ENCODE assay signal across 35 cellular contexts in the genomic region with DNA sequence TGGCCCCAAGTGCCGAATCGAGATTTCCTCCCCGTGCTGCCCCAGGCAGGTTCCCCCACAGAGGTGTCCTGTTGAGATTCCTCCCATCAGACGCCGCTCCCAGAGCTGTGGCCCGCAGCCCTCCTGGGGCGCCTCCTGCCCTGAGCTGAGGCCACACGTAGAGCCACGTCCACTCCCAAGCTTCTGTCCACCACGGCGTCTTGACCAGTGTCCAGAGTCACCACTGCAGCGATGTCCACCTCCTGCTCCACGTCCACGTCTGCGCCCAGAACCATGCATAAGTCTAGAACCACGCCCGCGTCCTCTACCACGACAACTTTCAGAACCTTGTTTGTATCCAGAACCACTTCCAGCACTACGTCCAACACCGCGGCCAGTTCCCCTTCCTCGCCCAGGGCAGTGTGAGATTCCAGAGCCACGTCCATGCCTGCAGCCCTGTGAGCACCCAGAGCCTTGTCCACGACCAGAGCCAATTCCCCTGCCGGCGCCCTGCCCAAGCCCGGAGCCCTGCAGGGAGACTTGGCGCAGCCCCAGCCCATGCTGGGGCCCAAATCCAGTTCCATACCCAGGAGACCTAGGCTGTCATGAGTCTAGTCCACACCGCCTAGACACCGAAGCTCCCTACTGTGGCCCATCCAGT. TPM values are rescaled to one million over a fixed set of nuclear protein-coding genes. Genes with fewer than 3 reads are reported as not detected.
"Had no signal": no experiment of that assay in that cellular context is flagged by ENCODE, and none has a peak within 500 bp of the region (broad histone marks: within the 10 kb centered on the region; RNA-seq: fewer than 3 reads in every experiment).

No MANE protein-coding gene starts in this region.

- ATAC-seq: left colon; mucosa of descending colon; sciatic nerve; stimulated activated effector memory CD8-positive, alpha-beta T cell treated with anti-CD3 and anti-CD28 coated beads, Interleukin-12 subunit alpha, Interleukin-12 subunit beta, amount 100 ng/mL, for 72 hours had no signal

- H3K4me3 ChIP-seq: colonic mucosa, esophagus muscularis mucosa, heart right ventricle, lung, mucosa of descending colon, smooth muscle cell, stomach, thyroid gland had no signal

- H3K79me2 ChIP-seq: parathyroid adenoma had no signal

- H3K9ac ChIP-seq: parathyroid adenoma had no signal

- H3K27me3 ChIP-seq: colonic mucosa, esophagus muscularis mucosa, thyroid gland had no signal

- H3K4me1 ChIP-seq: colonic mucosa, esophagus muscularis mucosa, heart right ventricle, parathyroid adenoma, stomach, thyroid gland had no signal

- H3K4me2 ChIP-seq: smooth muscle cell had no signal

- H2AFZ ChIP-seq: parathyroid adenoma had no signal

- H3K9me3 ChIP-seq: colonic mucosa, esophagus muscularis mucosa, heart right ventricle, mucosa of descending colon, stomach, thyroid gland had no signal

- H3K36me3 ChIP-seq: colonic mucosa, esophagus muscularis mucosa, heart right ventricle, stomach, thyroid gland had no signal

- DNase-seq: colonic mucosa; dermis blood vessel endothelial cell; effector memory CD4-positive, alpha-beta T cell; foreskin melanocyte; glutamatergic neuron; heart right ventricle; hippocampal formation; kidney glomerular epithelial cell; left colon; mesenchymal stem cell; mucosa of descending colon; naive B cell; stimulated activated CD4-positive, alpha-beta T cell treated with anti-CD3 and anti-CD28 coated beads, Interleukin-12 subunit alpha, Interleukin-12 subunit beta, amount 100 ng/mL, for 4 hours; stimulated activated CD4-positive, alpha-beta T cell treated with anti-CD3 and anti-CD28 coated beads, Interleukin-2, amount 100 ng/mL, for 24 hours; stimulated activated CD4-positive, alpha-beta T cell treated with anti-CD3 and anti-CD28 coated beads, Interleukin-4, amount 100 ng/mL, for 24 hours; stimulated activated naive CD4-positive, alpha-beta T cell treated with Interleukin-2 at 50 U/mL for 16 hours; stomach; thyroid gland had no signal

- H3K27ac ChIP-seq: colonic mucosa, esophagus muscularis mucosa, heart right ventricle, parathyroid adenoma, stomach, thyroid gland had no signal

RNA-seq across cellular contexts. Expression of gene KPRP, which starts 2.8 kb away (rescaled TPM):
- total RNA-seq: chondrocyte; colonic mucosa; dermis blood vessel endothelial cell; endothelial cell of umbilical vein; epithelial cell of proximal tubule; esophagus muscularis mucosa; heart right ventricle; left colon; liver; lung; mesothelial cell of epicardium; mucosa of descending colon; natural killer cell treated with Interleukin-12 subunit alpha and Interleukin-12 subunit beta and Interleukin-15 and Interleukin-18, amount 100 ng/mL, for 72 hours; neural crest cell; osteoblast; progenitor cell of endocrine pancreas; sciatic nerve; smooth muscle cell; stomach; subcutaneous adipose tissue; temporal lobe; thyroid gland had no signal
- polyA plus RNA-seq: endothelial cell of umbilical vein, heart right ventricle, liver, lung, smooth muscle cell had no signal

RNA-seq across cellular contexts. Expression of gene LCE1F, which starts 14.3 kb away (rescaled TPM):
- total RNA-seq: chondrocyte; colonic mucosa; dermis blood vessel endothelial cell; endothelial cell of umbilical vein; epithelial cell of proximal tubule; esophagus muscularis mucosa; heart right ventricle; left colon; liver; lung; mesothelial cell of epicardium; mucosa of descending colon; natural killer cell treated with Interleukin-12 subunit alpha and Interleukin-12 subunit beta and Interleukin-15 and Interleukin-18, amount 100 ng/mL, for 72 hours; neural crest cell; osteoblast; progenitor cell of endocrine pancreas; sciatic nerve; smooth muscle cell; stomach; subcutaneous adipose tissue; temporal lobe; thyroid gland had no signal
- polyA plus RNA-seq: endothelial cell of umbilical vein, heart right ventricle, liver, lung, smooth muscle cell, stomach had no signal

RNA-seq across cellular contexts. Expression of gene LCE1E, which starts 25.4 kb away (rescaled TPM):
- total RNA-seq: chondrocyte; colonic mucosa; dermis blood vessel endothelial cell; endothelial cell of umbilical vein; epithelial cell of proximal tubule; esophagus muscularis mucosa; heart right ventricle; left colon; liver; lung; mesothelial cell of epicardium; mucosa of descending colon; natural killer cell treated with Interleukin-12 subunit alpha and Interleukin-12 subunit beta and Interleukin-15 and Interleukin-18, amount 100 ng/mL, for 72 hours; neural crest cell; osteoblast; progenitor cell of endocrine pancreas; sciatic nerve; smooth muscle cell; stomach; subcutaneous adipose tissue; temporal lobe; thyroid gland had no signal
- polyA plus RNA-seq: endothelial cell of umbilical vein, heart right ventricle, liver, lung, smooth muscle cell, stomach had no signal

RNA-seq across cellular contexts. Expression of gene LCE1D, which starts 35.9 kb away (rescaled TPM):
- total RNA-seq: chondrocyte; colonic mucosa; dermis blood vessel endothelial cell; endothelial cell of umbilical vein; epithelial cell of proximal tubule; esophagus muscularis mucosa; heart right ventricle; left colon; liver; lung; mesothelial cell of epicardium; mucosa of descending colon; natural killer cell treated with Interleukin-12 subunit alpha and Interleukin-12 subunit beta and Interleukin-15 and Interleukin-18, amount 100 ng/mL, for 72 hours; neural crest cell; osteoblast; progenitor cell of endocrine pancreas; sciatic nerve; smooth muscle cell; stomach; subcutaneous adipose tissue; temporal lobe; thyroid gland had no signal
- polyA plus RNA-seq: endothelial cell of umbilical vein, heart right ventricle, liver, lung, smooth muscle cell, stomach had no signal

RNA-seq across cellular contexts. Expression of gene LCE1C, which starts 45.8 kb away (rescaled TPM):
- total RNA-seq: chondrocyte; colonic mucosa; dermis blood vessel endothelial cell; endothelial cell of umbilical vein; epithelial cell of proximal tubule; esophagus muscularis mucosa; heart right ventricle; left colon; liver; lung; mesothelial cell of epicardium; mucosa of descending colon; natural killer cell treated with Interleukin-12 subunit alpha and Interleukin-12 subunit beta and Interleukin-15 and Interleukin-18, amount 100 ng/mL, for 72 hours; neural crest cell; osteoblast; progenitor cell of endocrine pancreas; sciatic nerve; smooth muscle cell; stomach; subcutaneous adipose tissue; temporal lobe; thyroid gland had no signal
- polyA plus RNA-seq: endothelial cell of umbilical vein, heart right ventricle, liver, lung, smooth muscle cell had no signal
